ENCODE assay signal across 1 cellular context in genomic region chr18:62498616-62499262, GRCh38.
TF ChIP-seq lines count a peak whose summit lies in the region.

No MANE protein-coding gene starts in this region.

TF ChIP-seq in liver, 16 proteins besides CTCF, POLR2A, EP300 and RAD21 (continued from another document):
- TF ChIP-seq REST (IDR thresholded peaks at IDR 0.05): peak; percentile 83
